Comparison of ENCODE assay signal across 1 cellular context in the genomic region with DNA sequence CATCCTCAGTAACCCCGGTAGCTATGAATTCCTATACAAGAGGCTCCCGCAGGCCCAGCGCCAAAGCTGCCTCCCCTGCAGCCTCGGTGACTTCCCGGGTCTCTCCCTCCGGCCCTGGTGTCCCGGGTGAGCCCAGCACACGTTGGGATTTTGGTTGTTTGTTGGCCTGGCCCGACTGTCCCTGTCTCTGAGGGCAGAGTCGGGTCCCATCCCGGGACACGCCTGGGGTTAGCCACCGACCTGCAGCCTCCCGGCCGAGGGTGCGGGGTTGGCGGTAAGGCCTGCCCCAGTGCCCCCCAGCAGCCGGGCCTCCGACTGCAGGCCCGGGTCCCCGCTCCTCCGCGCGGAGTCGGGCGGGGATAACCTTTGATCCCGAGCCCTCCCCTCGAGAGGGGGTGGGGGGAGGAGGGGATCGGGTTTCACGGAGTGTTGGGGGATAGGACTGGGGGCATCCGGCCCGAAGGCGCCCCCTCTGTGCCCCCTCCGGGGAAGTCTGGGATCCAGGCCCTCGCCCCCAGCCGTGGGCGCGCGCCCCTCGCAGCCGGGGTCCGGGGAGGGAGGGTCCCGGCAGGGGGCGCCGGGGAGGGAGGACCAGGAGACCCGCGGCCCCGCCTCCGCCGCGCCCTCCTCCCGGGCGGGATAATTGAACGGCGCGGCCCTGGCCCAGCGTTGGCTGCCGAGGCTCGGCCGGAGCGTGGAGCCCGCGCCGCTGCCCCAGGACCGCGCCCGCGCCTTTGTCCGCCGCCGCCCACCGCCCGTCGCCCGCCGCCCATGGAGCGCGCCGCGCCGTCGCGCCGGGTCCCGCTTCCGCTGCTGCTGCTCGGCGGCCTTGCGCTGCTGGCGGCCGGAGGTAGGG.
TF ChIP-seq lines count a peak whose summit lies in the region.

A gene with protein sequence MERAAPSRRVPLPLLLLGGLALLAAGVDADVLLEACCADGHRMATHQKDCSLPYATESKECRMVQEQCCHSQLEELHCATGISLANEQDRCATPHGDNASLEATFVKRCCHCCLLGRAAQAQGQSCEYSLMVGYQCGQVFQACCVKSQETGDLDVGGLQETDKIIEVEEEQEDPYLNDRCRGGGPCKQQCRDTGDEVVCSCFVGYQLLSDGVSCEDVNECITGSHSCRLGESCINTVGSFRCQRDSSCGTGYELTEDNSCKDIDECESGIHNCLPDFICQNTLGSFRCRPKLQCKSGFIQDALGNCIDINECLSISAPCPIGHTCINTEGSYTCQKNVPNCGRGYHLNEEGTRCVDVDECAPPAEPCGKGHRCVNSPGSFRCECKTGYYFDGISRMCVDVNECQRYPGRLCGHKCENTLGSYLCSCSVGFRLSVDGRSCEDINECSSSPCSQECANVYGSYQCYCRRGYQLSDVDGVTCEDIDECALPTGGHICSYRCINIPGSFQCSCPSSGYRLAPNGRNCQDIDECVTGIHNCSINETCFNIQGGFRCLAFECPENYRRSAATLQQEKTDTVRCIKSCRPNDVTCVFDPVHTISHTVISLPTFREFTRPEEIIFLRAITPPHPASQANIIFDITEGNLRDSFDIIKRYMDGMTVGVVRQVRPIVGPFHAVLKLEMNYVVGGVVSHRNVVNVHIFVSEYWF (plus strand): TSS at position 669 of the 856 bp plus-strand sequence. CDS start 103 bp downstream, at position 772.

TF ChIP-seq in HepG2, 621 proteins besides CTCF, POLR2A, EP300 and RAD21 (continued from another document and continues in another):
- TF ChIP-seq, protein P1, sequence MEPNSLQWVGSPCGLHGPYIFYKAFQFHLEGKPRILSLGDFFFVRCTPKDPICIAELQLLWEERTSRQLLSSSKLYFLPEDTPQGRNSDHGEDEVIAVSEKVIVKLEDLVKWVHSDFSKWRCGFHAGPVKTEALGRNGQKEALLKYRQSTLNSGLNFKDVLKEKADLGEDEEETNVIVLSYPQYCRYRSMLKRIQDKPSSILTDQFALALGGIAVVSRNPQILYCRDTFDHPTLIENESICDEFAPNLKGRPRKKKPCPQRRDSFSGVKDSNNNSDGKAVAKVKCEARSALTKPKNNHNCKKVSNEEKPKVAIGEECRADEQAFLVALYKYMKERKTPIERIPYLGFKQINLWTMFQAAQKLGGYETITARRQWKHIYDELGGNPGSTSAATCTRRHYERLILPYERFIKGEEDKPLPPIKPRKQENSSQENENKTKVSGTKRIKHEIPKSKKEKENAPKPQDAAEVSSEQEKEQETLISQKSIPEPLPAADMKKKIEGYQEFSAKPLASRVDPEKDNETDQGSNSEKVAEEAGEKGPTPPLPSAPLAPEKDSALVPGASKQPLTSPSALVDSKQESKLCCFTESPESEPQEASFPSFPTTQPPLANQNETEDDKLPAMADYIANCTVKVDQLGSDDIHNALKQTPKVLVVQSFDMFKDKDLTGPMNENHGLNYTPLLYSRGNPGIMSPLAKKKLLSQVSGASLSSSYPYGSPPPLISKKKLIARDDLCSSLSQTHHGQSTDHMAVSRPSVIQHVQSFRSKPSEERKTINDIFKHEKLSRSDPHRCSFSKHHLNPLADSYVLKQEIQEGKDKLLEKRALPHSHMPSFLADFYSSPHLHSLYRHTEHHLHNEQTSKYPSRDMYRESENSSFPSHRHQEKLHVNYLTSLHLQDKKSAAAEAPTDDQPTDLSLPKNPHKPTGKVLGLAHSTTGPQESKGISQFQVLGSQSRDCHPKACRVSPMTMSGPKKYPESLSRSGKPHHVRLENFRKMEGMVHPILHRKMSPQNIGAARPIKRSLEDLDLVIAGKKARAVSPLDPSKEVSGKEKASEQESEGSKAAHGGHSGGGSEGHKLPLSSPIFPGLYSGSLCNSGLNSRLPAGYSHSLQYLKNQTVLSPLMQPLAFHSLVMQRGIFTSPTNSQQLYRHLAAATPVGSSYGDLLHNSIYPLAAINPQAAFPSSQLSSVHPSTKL (CRISPR knock-in tag; IDR thresholded peaks at IDR 0.05): peak; percentile 62; the same call in 1 of the 2 replicates
- peak; percentile 68; the same call in 1 of the 2 replicates for TF ChIP-seq ZSCAN31 (CRISPR knock-in tag; IDR thresholded peaks at IDR 0.05; ENCODE audit: low read depth)
- 0 out of 2 replicates have a peak, but pooled peaks have one; percentile 63 for TF ChIP-seq ZNF773 (CRISPR knock-in tag; IDR thresholded peaks at IDR 0.05; ENCODE audit: borderline replicate concordance)
- TF ChIP-seq HOXA3 (CRISPR knock-in tag; IDR thresholded peaks at IDR 0.05): peak; percentile 78
- peak; percentile 57; the same call in 1 of the 2 replicates for TF ChIP-seq ZBTB42 (CRISPR knock-in tag; IDR thresholded peaks at IDR 0.05)
- TF ChIP-seq ZNF180 (CRISPR knock-in tag; IDR thresholded peaks at IDR 0.05; ENCODE audit: borderline replicate concordance, low read depth): 0 out of 2 replicates have a peak, but pooled peaks have one; percentile 68
- TF ChIP-seq TBX3 (IDR thresholded peaks at IDR 0.05; ENCODE audit: borderline replicate concordance): no peak
- TF ChIP-seq, protein P2, sequence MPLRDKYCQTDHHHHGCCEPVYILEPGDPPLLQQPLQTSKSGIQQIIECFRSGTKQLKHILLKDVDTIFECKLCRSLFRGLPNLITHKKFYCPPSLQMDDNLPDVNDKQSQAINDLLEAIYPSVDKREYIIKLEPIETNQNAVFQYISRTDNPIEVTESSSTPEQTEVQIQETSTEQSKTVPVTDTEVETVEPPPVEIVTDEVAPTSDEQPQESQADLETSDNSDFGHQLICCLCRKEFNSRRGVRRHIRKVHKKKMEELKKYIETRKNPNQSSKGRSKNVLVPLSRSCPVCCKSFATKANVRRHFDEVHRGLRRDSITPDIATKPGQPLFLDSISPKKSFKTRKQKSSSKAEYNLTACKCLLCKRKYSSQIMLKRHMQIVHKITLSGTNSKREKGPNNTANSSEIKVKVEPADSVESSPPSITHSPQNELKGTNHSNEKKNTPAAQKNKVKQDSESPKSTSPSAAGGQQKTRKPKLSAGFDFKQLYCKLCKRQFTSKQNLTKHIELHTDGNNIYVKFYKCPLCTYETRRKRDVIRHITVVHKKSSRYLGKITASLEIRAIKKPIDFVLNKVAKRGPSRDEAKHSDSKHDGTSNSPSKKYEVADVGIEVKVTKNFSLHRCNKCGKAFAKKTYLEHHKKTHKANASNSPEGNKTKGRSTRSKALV (CRISPR knock-in tag; IDR thresholded peaks at IDR 0.05): 0 out of 2 replicates have a peak, but pooled peaks have one; percentile 52
- peak; percentile 51; the same call in 1 of the 2 replicates for TF ChIP-seq FOXC1 (CRISPR knock-in tag; IDR thresholded peaks at IDR 0.05; ENCODE audit: borderline replicate concordance)
- no peak for TF ChIP-seq ZNF737 (CRISPR knock-in tag; IDR thresholded peaks at IDR 0.05; ENCODE audit: borderline replicate concordance)
- TF ChIP-seq SPEN (CRISPR knock-in tag; IDR thresholded peaks at IDR 0.05; ENCODE audit: low read depth): peak; percentile 90
- TF ChIP-seq SIX4 (CRISPR knock-in tag; IDR thresholded peaks at IDR 0.05): peak; percentile 99
- peak; percentile 70 for TF ChIP-seq GABPB1 (CRISPR knock-in tag; IDR thresholded peaks at IDR 0.05)
- peak; percentile 81 for TF ChIP-seq SIN3B (IDR thresholded peaks at IDR 0.05; ENCODE audit: low read length)
- TF ChIP-seq ZNF75D (CRISPR knock-in tag; IDR thresholded peaks at IDR 0.05; ENCODE audit: borderline replicate concordance): no peak
- TF ChIP-seq, protein P3, sequence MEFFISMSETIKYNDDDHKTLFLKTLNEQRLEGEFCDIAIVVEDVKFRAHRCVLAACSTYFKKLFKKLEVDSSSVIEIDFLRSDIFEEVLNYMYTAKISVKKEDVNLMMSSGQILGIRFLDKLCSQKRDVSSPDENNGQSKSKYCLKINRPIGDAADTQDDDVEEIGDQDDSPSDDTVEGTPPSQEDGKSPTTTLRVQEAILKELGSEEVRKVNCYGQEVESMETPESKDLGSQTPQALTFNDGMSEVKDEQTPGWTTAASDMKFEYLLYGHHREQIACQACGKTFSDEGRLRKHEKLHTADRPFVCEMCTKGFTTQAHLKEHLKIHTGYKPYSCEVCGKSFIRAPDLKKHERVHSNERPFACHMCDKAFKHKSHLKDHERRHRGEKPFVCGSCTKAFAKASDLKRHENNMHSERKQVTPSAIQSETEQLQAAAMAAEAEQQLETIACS (CRISPR knock-in tag; IDR thresholded peaks at IDR 0.05): peak; percentile 44; the same call in 1 of the 2 replicates
- TF ChIP-seq, protein P4, sequence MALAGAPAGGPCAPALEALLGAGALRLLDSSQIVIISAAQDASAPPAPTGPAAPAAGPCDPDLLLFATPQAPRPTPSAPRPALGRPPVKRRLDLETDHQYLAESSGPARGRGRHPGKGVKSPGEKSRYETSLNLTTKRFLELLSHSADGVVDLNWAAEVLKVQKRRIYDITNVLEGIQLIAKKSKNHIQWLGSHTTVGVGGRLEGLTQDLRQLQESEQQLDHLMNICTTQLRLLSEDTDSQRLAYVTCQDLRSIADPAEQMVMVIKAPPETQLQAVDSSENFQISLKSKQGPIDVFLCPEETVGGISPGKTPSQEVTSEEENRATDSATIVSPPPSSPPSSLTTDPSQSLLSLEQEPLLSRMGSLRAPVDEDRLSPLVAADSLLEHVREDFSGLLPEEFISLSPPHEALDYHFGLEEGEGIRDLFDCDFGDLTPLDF (CRISPR knock-in tag; IDR thresholded peaks at IDR 0.05): 0 out of 2 replicates have a peak, but pooled peaks have one; percentile 58
- TF ChIP-seq, protein P5, sequence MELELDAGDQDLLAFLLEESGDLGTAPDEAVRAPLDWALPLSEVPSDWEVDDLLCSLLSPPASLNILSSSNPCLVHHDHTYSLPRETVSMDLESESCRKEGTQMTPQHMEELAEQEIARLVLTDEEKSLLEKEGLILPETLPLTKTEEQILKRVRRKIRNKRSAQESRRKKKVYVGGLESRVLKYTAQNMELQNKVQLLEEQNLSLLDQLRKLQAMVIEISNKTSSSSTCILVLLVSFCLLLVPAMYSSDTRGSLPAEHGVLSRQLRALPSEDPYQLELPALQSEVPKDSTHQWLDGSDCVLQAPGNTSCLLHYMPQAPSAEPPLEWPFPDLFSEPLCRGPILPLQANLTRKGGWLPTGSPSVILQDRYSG (CRISPR knock-in tag; IDR thresholded peaks at IDR 0.05): peak; percentile 41; the same call in 1 of the 2 replicates
- TF ChIP-seq, protein P6, sequence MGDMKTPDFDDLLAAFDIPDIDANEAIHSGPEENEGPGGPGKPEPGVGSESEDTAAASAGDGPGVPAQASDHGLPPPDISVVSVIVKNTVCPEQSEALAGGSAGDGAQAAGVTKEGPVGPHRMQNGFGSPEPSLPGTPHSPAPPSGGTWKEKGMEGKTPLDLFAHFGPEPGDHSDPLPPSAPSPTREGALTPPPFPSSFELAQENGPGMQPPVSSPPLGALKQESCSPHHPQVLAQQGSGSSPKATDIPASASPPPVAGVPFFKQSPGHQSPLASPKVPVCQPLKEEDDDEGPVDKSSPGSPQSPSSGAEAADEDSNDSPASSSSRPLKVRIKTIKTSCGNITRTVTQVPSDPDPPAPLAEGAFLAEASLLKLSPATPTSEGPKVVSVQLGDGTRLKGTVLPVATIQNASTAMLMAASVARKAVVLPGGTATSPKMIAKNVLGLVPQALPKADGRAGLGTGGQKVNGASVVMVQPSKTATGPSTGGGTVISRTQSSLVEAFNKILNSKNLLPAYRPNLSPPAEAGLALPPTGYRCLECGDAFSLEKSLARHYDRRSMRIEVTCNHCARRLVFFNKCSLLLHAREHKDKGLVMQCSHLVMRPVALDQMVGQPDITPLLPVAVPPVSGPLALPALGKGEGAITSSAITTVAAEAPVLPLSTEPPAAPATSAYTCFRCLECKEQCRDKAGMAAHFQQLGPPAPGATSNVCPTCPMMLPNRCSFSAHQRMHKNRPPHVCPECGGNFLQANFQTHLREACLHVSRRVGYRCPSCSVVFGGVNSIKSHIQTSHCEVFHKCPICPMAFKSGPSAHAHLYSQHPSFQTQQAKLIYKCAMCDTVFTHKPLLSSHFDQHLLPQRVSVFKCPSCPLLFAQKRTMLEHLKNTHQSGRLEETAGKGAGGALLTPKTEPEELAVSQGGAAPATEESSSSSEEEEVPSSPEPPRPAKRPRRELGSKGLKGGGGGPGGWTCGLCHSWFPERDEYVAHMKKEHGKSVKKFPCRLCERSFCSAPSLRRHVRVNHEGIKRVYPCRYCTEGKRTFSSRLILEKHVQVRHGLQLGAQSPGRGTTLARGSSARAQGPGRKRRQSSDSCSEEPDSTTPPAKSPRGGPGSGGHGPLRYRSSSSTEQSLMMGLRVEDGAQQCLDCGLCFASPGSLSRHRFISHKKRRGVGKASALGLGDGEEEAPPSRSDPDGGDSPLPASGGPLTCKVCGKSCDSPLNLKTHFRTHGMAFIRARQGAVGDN (CRISPR knock-in tag; IDR thresholded peaks at IDR 0.05): peak; percentile 92
- TF ChIP-seq, protein P7, sequence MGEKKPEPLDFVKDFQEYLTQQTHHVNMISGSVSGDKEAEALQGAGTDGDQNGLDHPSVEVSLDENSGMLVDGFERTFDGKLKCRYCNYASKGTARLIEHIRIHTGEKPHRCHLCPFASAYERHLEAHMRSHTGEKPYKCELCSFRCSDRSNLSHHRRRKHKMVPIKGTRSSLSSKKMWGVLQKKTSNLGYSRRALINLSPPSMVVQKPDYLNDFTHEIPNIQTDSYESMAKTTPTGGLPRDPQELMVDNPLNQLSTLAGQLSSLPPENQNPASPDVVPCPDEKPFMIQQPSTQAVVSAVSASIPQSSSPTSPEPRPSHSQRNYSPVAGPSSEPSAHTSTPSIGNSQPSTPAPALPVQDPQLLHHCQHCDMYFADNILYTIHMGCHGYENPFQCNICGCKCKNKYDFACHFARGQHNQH (CRISPR knock-in tag; IDR thresholded peaks at IDR 0.05): peak; percentile 72
- TF ChIP-seq SOX13 (IDR thresholded peaks at IDR 0.05): peak; percentile 25; the same call in 1 of the 2 replicates
- TF ChIP-seq SOX13 (CRISPR knock-in tag; conservative IDR thresholded peaks at IDR 0.05 in 1 of 2, IDR thresholded peaks at IDR 0.05 in 1 of 2): peak in 1 of 2 experiments; percentile 72; a peak in 2 of 4 replicates
- no peak for TF ChIP-seq ZNF101 (CRISPR knock-in tag; IDR thresholded peaks at IDR 0.05; ENCODE audit: borderline replicate concordance, low read depth)
- TF ChIP-seq RARA (CRISPR knock-in tag; IDR thresholded peaks at IDR 0.05): 0 out of 2 replicates have a peak, but pooled peaks have one; percentile 10
- no peak for TF ChIP-seq ZNF550 (CRISPR knock-in tag; IDR thresholded peaks at IDR 0.05; ENCODE audit: borderline replicate concordance)
- peak; percentile 61 for TF ChIP-seq MED1 (CRISPR knock-in tag; IDR thresholded peaks at IDR 0.05)
- no peak for TF ChIP-seq FOXO1 (CRISPR knock-in tag; IDR thresholded peaks at IDR 0.05)
- no peak for TF ChIP-seq SMYD3 (CRISPR knock-in tag; IDR thresholded peaks at IDR 0.05)
- 0 out of 2 replicates have a peak, but pooled peaks have one; percentile 35 for TF ChIP-seq IRX3 (CRISPR knock-in tag; IDR thresholded peaks at IDR 0.05; ENCODE audit: borderline replicate concordance, low read depth)
- peak; percentile 61; the same call in 1 of the 2 replicates for TF ChIP-seq ZNF383 (CRISPR knock-in tag; IDR thresholded peaks at IDR 0.05; ENCODE audit: borderline replicate concordance)
- TF ChIP-seq ASH2L (IDR thresholded peaks at IDR 0.05; ENCODE audit: insufficient read length, low read depth, low read length): peak; percentile 71
- TF ChIP-seq SRF (IDR thresholded peaks at IDR 0.05; ENCODE audit: low read depth, low read length): no peak
- TF ChIP-seq ZNF713 (CRISPR knock-in tag; IDR thresholded peaks at IDR 0.05): no peak
- 0 out of 2 replicates have a peak, but pooled peaks have one; percentile 67 for TF ChIP-seq SMAD9 (CRISPR knock-in tag; IDR thresholded peaks at IDR 0.05)
- TF ChIP-seq, protein P8, sequence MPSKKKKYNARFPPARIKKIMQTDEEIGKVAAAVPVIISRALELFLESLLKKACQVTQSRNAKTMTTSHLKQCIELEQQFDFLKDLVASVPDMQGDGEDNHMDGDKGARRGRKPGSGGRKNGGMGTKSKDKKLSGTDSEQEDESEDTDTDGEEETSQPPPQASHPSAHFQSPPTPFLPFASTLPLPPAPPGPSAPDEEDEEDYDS (CRISPR knock-in tag; IDR thresholded peaks at IDR 0.05): 0 out of 2 replicates have a peak, but pooled peaks have one; percentile 21
- no peak for TF ChIP-seq KLF9 (CRISPR knock-in tag; IDR thresholded peaks at IDR 0.05; ENCODE audit: low read depth)
